25 cellular contexts compared by ENCODE assay signal in genomic region chr12:33310471-33310870, GRCh38.
DNase-seq lines count a peak whose midpoint lies in the region; ATAC-seq and TF ChIP-seq lines count a peak whose summit lies in the region.
"Had no signal": no experiment of that assay in that cellular context is flagged by ENCODE, and none has a peak within 500 bp of the region (broad histone marks: within the 10 kb centered on the region; RNA-seq: fewer than 3 reads in every experiment).

No MANE protein-coding gene starts in this region.

- H3K27me3 ChIP-seq in neural progenitor cell (no peaks in the 10 kb centered on the region), trophoblast cell (ENCODE audit: insufficient read depth, low read length) (no peaks in the 10 kb centered on the region), upper lobe of right lung (no peaks in the 10 kb centered on the region)
- H3K27me3 ChIP-seq: BE2C, BLaER1 had no signal

- DNase-seq in neural progenitor cell (ENCODE audit: low spot score) (no peak), trophoblast cell (no peak), upper lobe of right lung (no peak), NCI-H510A (lab: John Stamatoyannopoulos, UW) (no peak), retina (no peak)
- no peak for DNase-seq in activated naive CD4-positive, alpha-beta T cell treated with Interleukin-2 at 50 U/mL for 16 hours
- DNase-seq: 8988T; ACHN; BE2C; C1 segment of cervical spinal cord; CD4-positive, alpha-beta memory T cell; CD4-positive, CD25-positive, alpha-beta regulatory T cell; CD8-positive, alpha-beta memory T cell; COR-L47; DMS 273 treated with DMSO at 0.1 percent for 48 hours; DMS153; DMS53; DMS79; DND-41; EL; GDM1 had no signal

- no peak overlapping the region for H4K12ac ChIP-seq in trophoblast cell (ENCODE audit: low read depth, low read length)

- no peaks in the 10 kb centered on the region for H3K36me3 Mint-ChIP-seq in neural progenitor cell
- H3K36me3 Mint-ChIP-seq: CD14-positive monocyte; CD4-positive, alpha-beta memory T cell; CD4-positive, CD25-positive, alpha-beta regulatory T cell; CD8-positive, alpha-beta memory T cell had no signal

- no peak overlapping the region for H3K14ac ChIP-seq in trophoblast cell (ENCODE audit: low read length)

- H3K36me3 ChIP-seq in neural progenitor cell (no peaks in the 10 kb centered on the region), trophoblast cell (ENCODE audit: control insufficient read depth in 1 of 2, insufficient read depth in 2 of 2, low read length in 2 of 2) (no peaks in the 10 kb centered on the region), upper lobe of right lung (no peaks in the 10 kb centered on the region)
- H3K36me3 ChIP-seq: BE2C, BLaER1 had no signal

- no peaks in the 10 kb centered on the region for H3F3A ChIP-seq in neural progenitor cell (ENCODE audit: low read depth)

- whole genome bisulfite sequencing in trophoblast cell (ENCODE audit: extremely low coverage, insufficient coverage, insufficient read length), result no CpG with 5 or more reads among the region's 4 CpGs

- no peak overlapping the region for H3K27ac Mint-ChIP-seq in neural progenitor cell
- H3K27ac Mint-ChIP-seq: CD4-positive, alpha-beta memory T cell; CD4-positive, CD25-positive, alpha-beta regulatory T cell; CD8-positive, alpha-beta memory T cell had no signal

- H3K4me3 ChIP-seq in neural progenitor cell (no peak overlapping the region), trophoblast cell (ENCODE audit: low read depth, low read length) (no peak overlapping the region), upper lobe of right lung (no peak overlapping the region)
- H3K4me3 ChIP-seq: BLaER1, GM12878 had no signal

- intact Hi-C loops in upper lobe of right lung (cut with DNase I), result no loop called here

- TF ChIP-seq CTCF in neural progenitor cell (IDR thresholded peaks at IDR 0.05) (no peak), upper lobe of right lung (IDR thresholded peaks at IDR 0.05) (no peak)

- H2BK120ac ChIP-seq in trophoblast cell (ENCODE audit: insufficient read depth, low read length, poor library complexity), result no peak overlapping the region

- no peak overlapping the region for H3K9ac ChIP-seq in neural progenitor cell
- H3K9ac ChIP-seq in trophoblast cell (ENCODE audit: low read length), result no peak overlapping the region
- H3K9ac ChIP-seq: BLaER1 had no signal

- ATAC-seq in upper lobe of right lung (peak; percentile 39), HG03432 (IDR thresholded peaks at IDR 0.05; ENCODE audit: unreplicated experiment) (no peak)
- ATAC-seq: GM12878 had no signal

- no peaks in the 10 kb centered on the region for H3K9me3 Mint-ChIP-seq in neural progenitor cell

- H2AFZ ChIP-seq in neural progenitor cell (replicated peaks) (peak overlapping the region; percentile 19), trophoblast cell (ENCODE audit: insufficient read depth, low read length, poor library complexity) (no peak overlapping the region)

- H3K79me2 ChIP-seq in neural progenitor cell (ENCODE audit: low read depth) (no peaks in the 10 kb centered on the region), trophoblast cell (ENCODE audit: control insufficient read depth, insufficient read depth, low read length, poor library complexity) (no peaks in the 10 kb centered on the region)

- H4K8ac ChIP-seq in trophoblast cell (ENCODE audit: low read depth, low read length), result no peak overlapping the region

- H3K4me1 ChIP-seq in neural progenitor cell, result no peaks in the 10 kb centered on the region
- H3K4me1 ChIP-seq in trophoblast cell (ENCODE audit: control insufficient read depth in 1 of 2, insufficient read depth in 2 of 2, low read length in 2 of 2), result peaks cover 1 to 3% of the 10 kb centered on the region in 2 experiments
- no peaks in the 10 kb centered on the region for H3K4me1 ChIP-seq in upper lobe of right lung
- H3K4me1 ChIP-seq: BE2C, BLaER1 had no signal

- H3K4me3 Mint-ChIP-seq in neural progenitor cell, result no peak overlapping the region
- H3K4me3 Mint-ChIP-seq: CD14-positive monocyte; CD4-positive, alpha-beta memory T cell; CD4-positive, CD25-positive, alpha-beta regulatory T cell; CD8-positive, alpha-beta memory T cell had no signal

- no peak overlapping the region for H3K4ac ChIP-seq in trophoblast cell (ENCODE audit: low read depth, low read length)

- H2BK5ac ChIP-seq in trophoblast cell (ENCODE audit: low read depth, low read length, poor library complexity), result no peak overlapping the region

- no peak overlapping the region for H3K18ac ChIP-seq in trophoblast cell (ENCODE audit: low read length)

- H3K27ac ChIP-seq in neural progenitor cell, result no peak overlapping the region
- H3K27ac ChIP-seq in trophoblast cell (ENCODE audit: low read depth, low read length), result no peak overlapping the region
- no peak overlapping the region for H3K27ac ChIP-seq in upper lobe of right lung
- H3K27ac ChIP-seq: BLaER1 had no signal

- H3K79me1 ChIP-seq in trophoblast cell (ENCODE audit: low read length), result peaks cover 5% of the 10 kb centered on the region

- no peaks in the 10 kb centered on the region for H3K4me1 Mint-ChIP-seq in neural progenitor cell
- H3K4me1 Mint-ChIP-seq: CD14-positive monocyte; CD4-positive, alpha-beta memory T cell; CD4-positive, CD25-positive, alpha-beta regulatory T cell; CD8-positive, alpha-beta memory T cell had no signal

- H3K23ac ChIP-seq in trophoblast cell (ENCODE audit: low read length), result no peak overlapping the region

- no peaks in the 10 kb centered on the region for H3K27me3 Mint-ChIP-seq in neural progenitor cell (ENCODE audit: insufficient read depth, low read depth)
- H3K27me3 Mint-ChIP-seq: CD4-positive, alpha-beta memory T cell; CD4-positive, CD25-positive, alpha-beta regulatory T cell; CD8-positive, alpha-beta memory T cell had no signal

- no peaks in the 10 kb centered on the region for H4K20me1 ChIP-seq in neural progenitor cell (ENCODE audit: low read depth)
- H4K20me1 ChIP-seq: BLaER1 had no signal

- H3K4me2 ChIP-seq in neural progenitor cell, result no peak overlapping the region
- no peak overlapping the region for H3K4me2 ChIP-seq in trophoblast cell (ENCODE audit: low read length)
- H3K4me2 ChIP-seq: BLaER1 had no signal

- no peaks in the 10 kb centered on the region for H3K9me3 ChIP-seq in neural progenitor cell (ENCODE audit: low read depth)
- H3K9me3 ChIP-seq in trophoblast cell (ENCODE audit: insufficient read depth, low read depth, low read length), result peaks cover 3% of the 10 kb centered on the region
- no peaks in the 10 kb centered on the region for H3K9me3 ChIP-seq in upper lobe of right lung
- H3K9me3 ChIP-seq: BE2C had no signal

- no peak overlapping the region for H2BK12ac ChIP-seq in trophoblast cell (ENCODE audit: low read length)

- H4K91ac ChIP-seq in trophoblast cell (ENCODE audit: low read depth, low read length), result peak overlapping the region; percentile 20

- H2AK5ac ChIP-seq in trophoblast cell (ENCODE audit: low read length), result peak overlapping the region; percentile 49
